In the genomic region with DNA sequence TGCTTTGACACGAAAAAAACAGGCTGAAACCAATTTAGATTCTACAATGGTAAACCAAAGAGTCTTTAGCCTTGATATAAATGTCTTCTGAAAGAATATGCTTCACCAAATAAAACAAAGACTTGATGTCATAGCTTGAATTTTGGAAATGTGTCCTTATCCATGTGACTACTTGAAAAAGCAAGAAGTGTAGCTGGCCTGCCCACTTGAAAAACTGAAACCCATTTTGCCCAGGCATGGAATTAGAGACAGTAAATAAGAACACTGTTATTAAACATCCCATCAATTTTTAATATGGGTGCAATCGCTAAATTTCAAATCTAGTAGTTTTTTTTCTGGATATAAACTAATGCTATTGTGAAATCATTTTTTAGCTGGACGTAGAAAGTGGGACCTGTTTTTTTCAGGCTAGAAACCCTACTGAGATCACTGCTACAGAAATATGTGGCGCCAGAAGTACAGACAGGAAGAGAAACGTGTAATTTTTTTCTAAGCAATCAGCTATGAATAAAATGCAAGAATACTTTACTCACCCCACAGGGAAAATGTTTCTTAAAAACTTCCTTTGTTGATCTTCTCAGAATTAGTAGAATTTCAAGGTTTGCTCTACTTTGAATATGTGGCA, we compare ENCODE assay signal across 14 cellular contexts. TPM values are rescaled to one million over a fixed set of nuclear protein-coding genes. Genes with fewer than 3 reads are reported as not detected.
DNase-seq lines count a peak whose midpoint lies in the region; ATAC-seq, FAIRE-seq and TF ChIP-seq lines count a peak whose summit lies in the region.
"Had no signal": no experiment of that assay in that cellular context is flagged by ENCODE, and none has a peak within 500 bp of the region (broad histone marks: within the 10 kb centered on the region; RNA-seq: fewer than 3 reads in every experiment).

No MANE protein-coding gene starts in this region.

- peaks cover 20 to 78% (median 27%) of the 10 kb centered on the region in 10 experiments for H3K4me1 ChIP-seq in BLaER1 treated with 17β-estradiol and CSF1 and Interleukin-3, amounts not matched to agents 10 nM and 100 nM
- H3K4me1 ChIP-seq in astrocyte (ENCODE audit: insufficient read depth, low read length) (peaks cover 6% of the 10 kb centered on the region), testis (no peaks in the 10 kb centered on the region)
- peaks cover 79 to 82% of the 10 kb centered on the region in 2 donors for H3K4me1 ChIP-seq in naive thymus-derived CD4-positive, alpha-beta T cell (ENCODE audit: control insufficient read depth in 2 of 2, insufficient read depth in 2 of 2, low read length in 2 of 2)
- H3K4me1 ChIP-seq: parathyroid adenoma had no signal

- intact Hi-C loops in naive thymus-derived CD4-positive, alpha-beta T cell (cut with micrococcal nuclease): loop anchor here (1.0 to 10.0 kb wide), 3 partner anchors 9 to 1133 kb away; partner anchors contain the start of gene SKIDA1 (in 1 of the 2)
- intact Hi-C loops in testis (cut with DNase I; ENCODE audit: low total_unique reads): no loop called here

- no peak overlapping the region for H3K4me3 ChIP-seq in BLaER1 treated with 17β-estradiol and CSF1 and Interleukin-3, amounts not matched to agents 10 nM and 100 nM
- H3K4me3 ChIP-seq in GM12865 (ENCODE audit: low read depth, low read length) (no peak overlapping the region), astrocyte (ENCODE audit: insufficient read depth, low read depth, low read length) (no peak overlapping the region), testis (no peak overlapping the region)
- peak overlapping the region; percentile 7 for H3K4me3 ChIP-seq in naive thymus-derived CD4-positive, alpha-beta T cell (ENCODE audit: low read length)

- H3K9ac ChIP-seq in BLaER1 treated with 17β-estradiol and CSF1 and Interleukin-3, amounts not matched to agents 10 nM and 100 nM: no peak overlapping the region; a peak in 1 of 22 replicates
- H3K9ac ChIP-seq in astrocyte (ENCODE audit: low read length): peak overlapping the region; percentile 12
- H3K9ac ChIP-seq: parathyroid adenoma had no signal

- TF ChIP-seq POLR2A in testis (IDR thresholded peaks at IDR 0.05): no peak

- H4K20me1 ChIP-seq in BLaER1 treated with 17β-estradiol and CSF1 and Interleukin-3, amounts not matched to agents 10 nM and 100 nM: peaks cover 11 to 97% (median 43%) of the 10 kb centered on the region in 11 experiments; a peak in 18 of 22 replicates
- H4K20me1 ChIP-seq in astrocyte (ENCODE audit: insufficient read depth, low read length): peaks cover 48% of the 10 kb centered on the region

- FAIRE-seq in astrocyte (lab: Jason Lieb, UNC): no peak

- H3K4me3 Mint-ChIP-seq in astrocyte (ENCODE audit: unreplicated experiment): peak overlapping the region; percentile 23
- peak overlapping the region; percentile 31 to 87 (median 71) for H3K4me3 Mint-ChIP-seq in naive thymus-derived CD4-positive, alpha-beta T cell

- POLR2A ChIA-PET in naive thymus-derived CD4-positive, alpha-beta T cell (lab: Charles Lee): interaction anchor here (0.7 to 10.4 kb wide), 9 partner anchors 9 to 57 kb away, joined by 3 to 97 read pairs (median 7); partner anchors contain the start of gene PIP4K2A

- H3K36me3 ChIP-seq in BLaER1 treated with 17β-estradiol and CSF1 and Interleukin-3, amounts not matched to agents 10 nM and 100 nM: peaks cover 0 to 14% (median 0%) of the 10 kb centered on the region in 11 experiments; a peak in 7 of 22 replicates
- H3K36me3 ChIP-seq in astrocyte (ENCODE audit: insufficient read depth, low read length): no peaks in the 10 kb centered on the region
- H3K36me3 ChIP-seq in naive thymus-derived CD4-positive, alpha-beta T cell (ENCODE audit: control insufficient read depth in 2 of 3, insufficient read depth in 3 of 3, low read length in 3 of 3): no peaks in the 10 kb centered on the region
- no peaks in the 10 kb centered on the region for H3K36me3 ChIP-seq in testis (ENCODE audit: low read depth, missing control alignments)

- no peak overlapping the region for H3K27ac Mint-ChIP-seq in astrocyte (ENCODE audit: unreplicated experiment)
- H3K27ac Mint-ChIP-seq in naive thymus-derived CD4-positive, alpha-beta T cell: peak overlapping the region; percentile 87 to 97 (median 93)

- no peak for TF ChIP-seq CTCF in GM12865 (IDR thresholded peaks at IDR 0.05; ENCODE audit: insufficient read depth, low read depth, low read length, missing control alignments)
- no peak for TF ChIP-seq CTCF in astrocyte (IDR thresholded peaks at IDR 0.05; ENCODE audit: insufficient read depth, low read depth, low read length)
- TF ChIP-seq CTCF in testis (IDR thresholded peaks at IDR 0.05): no peak

- no peak for ATAC-seq in naive thymus-derived CD4-positive, alpha-beta T cell
- no peak for ATAC-seq in GM18861 (IDR thresholded peaks at IDR 0.05; ENCODE audit: unreplicated experiment)

- H3K4me2 ChIP-seq in BLaER1 treated with 17β-estradiol and CSF1 and Interleukin-3, amounts not matched to agents 10 nM and 100 nM: peak overlapping the region in 7 of 11 experiments; percentile 0 to 76 (median 14); a peak in 8 of 22 replicates
- peak overlapping the region; percentile 33 for H3K4me2 ChIP-seq in astrocyte (ENCODE audit: low read length)

- H3K79me2 ChIP-seq in astrocyte (ENCODE audit: insufficient read depth, low read length): peaks cover 63% of the 10 kb centered on the region
- H3K79me2 ChIP-seq: parathyroid adenoma had no signal

- H3K27ac ChIP-seq in BLaER1 treated with 17β-estradiol and CSF1 and Interleukin-3, amounts not matched to agents 10 nM and 100 nM: no peak overlapping the region
- H3K27ac ChIP-seq in astrocyte (ENCODE audit: low read depth, low read length): peak overlapping the region; percentile 50
- H3K27ac ChIP-seq in naive thymus-derived CD4-positive, alpha-beta T cell (ENCODE audit: low read depth, low read length): peak overlapping the region; percentile 12
- no peak overlapping the region for H3K27ac ChIP-seq in testis
- H3K27ac ChIP-seq: parathyroid adenoma had no signal

- H2AFZ ChIP-seq in astrocyte (ENCODE audit: low read depth, low read length): no peak overlapping the region
- H2AFZ ChIP-seq: parathyroid adenoma had no signal

- WGBS in testis, 2 donors: 71 to 85% methylated on average over 5 of the region's 5 CpGs

- H3K36me3 Mint-ChIP-seq in astrocyte (ENCODE audit: low read depth, unreplicated experiment): peaks cover 9% of the 10 kb centered on the region
- peaks cover 0 to 30% (median 3%) of the 10 kb centered on the region in 5 donors for H3K36me3 Mint-ChIP-seq in naive thymus-derived CD4-positive, alpha-beta T cell

- H3K27me3 ChIP-seq in BLaER1 treated with 17β-estradiol and CSF1 and Interleukin-3, amounts not matched to agents 10 nM and 100 nM: no peaks in the 10 kb centered on the region
- H3K27me3 ChIP-seq in astrocyte (ENCODE audit: insufficient read depth, low read length): no peaks in the 10 kb centered on the region
- H3K27me3 ChIP-seq in naive thymus-derived CD4-positive, alpha-beta T cell (ENCODE audit: control insufficient read depth in 2 of 2, insufficient read depth in 2 of 2, low read length in 2 of 2): no peaks in the 10 kb centered on the region
- no peaks in the 10 kb centered on the region for H3K27me3 ChIP-seq in testis

- CTCF ChIA-PET in naive thymus-derived CD4-positive, alpha-beta T cell (lab: Charles Lee): interaction anchor here (0.5 to 4.3 kb wide), 6 partner anchors 9 to 59 kb away, joined by 3 to 17 read pairs (median 4); no protein-coding TSS in a partner anchor

- no peaks in the 10 kb centered on the region for H3K9me3 Mint-ChIP-seq in astrocyte (ENCODE audit: unreplicated experiment)
- peaks cover 0 to 2% (median 0%) of the 10 kb centered on the region in 11 donors for H3K9me3 Mint-ChIP-seq in naive thymus-derived CD4-positive, alpha-beta T cell

- peak; percentile 48 for DNase-seq in GM12865 (ENCODE audit: low read depth)
- DNase-seq in astrocyte (ENCODE audit: low read depth): peak; percentile 36
- no peak for DNase-seq in naive thymus-derived CD4-positive, alpha-beta T cell
- no peak for DNase-seq in kidney tubule cell (ENCODE audit: low spot score)
- no peak for DNase-seq in mucosa of gallbladder (ENCODE audit: low spot score)
- no peak for DNase-seq in testis
- DNase-seq: activated effector memory CD4-positive, alpha-beta T cell treated with Interleukin-2 at 50 U/mL for 16 hours; Caco-2; GOT3; NCI-H1092 treated with DMSO at 0.1 percent for 48 hours; stimulated activated CD4-positive, alpha-beta T cell treated with anti-CD3 and anti-CD28 coated beads, Interleukin-1b, Interleukin-23, amount 100 ng/mL, for 48 hours had no signal

- no peaks in the 10 kb centered on the region for H3K27me3 Mint-ChIP-seq in astrocyte (ENCODE audit: low read depth, unreplicated experiment)
- no peaks in the 10 kb centered on the region for H3K27me3 Mint-ChIP-seq in naive thymus-derived CD4-positive, alpha-beta T cell

- peaks cover 25% of the 10 kb centered on the region for H3K4me1 Mint-ChIP-seq in astrocyte (ENCODE audit: low read depth, unreplicated experiment)
- peaks cover 82 to 100% (median 91%) of the 10 kb centered on the region in 7 donors for H3K4me1 Mint-ChIP-seq in naive thymus-derived CD4-positive, alpha-beta T cell

- H3K9me3 ChIP-seq in BLaER1 treated with 17β-estradiol and CSF1 and Interleukin-3, amounts not matched to agents 10 nM and 100 nM (replicated peaks in 1 of 11): no peaks in the 10 kb centered on the region
- no peaks in the 10 kb centered on the region for H3K9me3 ChIP-seq in astrocyte (ENCODE audit: insufficient read depth, low read depth, low read length)
- no peaks in the 10 kb centered on the region for H3K9me3 ChIP-seq in naive thymus-derived CD4-positive, alpha-beta T cell (ENCODE audit: control insufficient read depth in 2 of 3, low read length in 3 of 3)
- no peaks in the 10 kb centered on the region for H3K9me3 ChIP-seq in testis
- H3K9me3 ChIP-seq: Caco-2 had no signal

RNA-seq across cellular contexts. Expression of gene PIP4K2A, which starts 56.7 kb away (rescaled TPM):
- 36.8 and 37.9 TPM in 2 replicates for total RNA-seq in astrocyte
- 100 to 1,000 TPM; 110 to 152 (median 140) TPM for total RNA-seq in naive thymus-derived CD4-positive, alpha-beta T cell
- 10 to 100 TPM; 40.9 to 43.5 TPM for polyA plus RNA-seq in naive thymus-derived CD4-positive, alpha-beta T cell
- 55.2 TPM for total RNA-seq in mucosa of gallbladder
- 10 to 100 TPM; 12.6 to 15.8 TPM for total RNA-seq in testis
- polyA plus RNA-seq in testis (ENCODE audit: insufficient read depth, low read depth, low replicate concordance): 26.0 TPM

Comparison
In these comparisons a context has a peak if more than half of its experiments do, and no peak if none do; other contexts are left out.
1. H3K27ac ChIP-seq: peak in astrocyte (single experiment) and naive thymus-derived CD4-positive, alpha-beta T cell (single experiment); none in BLaER1 treated with 17β-estradiol and CSF1 and Interleukin-3, amounts not matched to agents 10 nM and 100 nM (0 of 11) and testis (0 of 2).
2. DNase-seq: peak in GM12865 (single experiment) and astrocyte (single experiment); none in naive thymus-derived CD4-positive, alpha-beta T cell (0 of 9), kidney tubule cell (single experiment), mucosa of gallbladder (single experiment) and testis (single experiment).